8 cellular contexts compared by ENCODE assay signal in the genomic region with DNA sequence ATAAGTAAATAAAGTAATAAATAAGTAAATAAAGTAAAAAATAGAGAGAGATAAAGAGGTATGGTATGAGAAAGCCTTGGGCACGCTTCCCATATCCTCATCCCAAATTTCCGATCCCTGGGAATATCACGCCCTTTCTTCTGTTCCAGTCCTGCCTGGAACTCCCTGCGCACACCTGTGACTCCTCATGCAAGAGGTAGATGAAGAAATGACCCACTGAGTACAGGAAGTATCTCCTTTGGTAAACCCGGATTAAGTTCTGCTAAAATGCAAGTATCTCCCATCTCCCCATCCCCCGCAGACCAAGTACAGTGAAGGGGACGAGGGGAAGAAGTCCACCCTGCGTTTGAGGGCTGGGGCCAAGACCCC. TPM values are rescaled to one million over a fixed set of nuclear protein-coding genes. Genes with fewer than 3 reads are reported as not detected.
DNase-seq lines count a peak whose midpoint lies in the region; ATAC-seq and TF ChIP-seq lines count a peak whose summit lies in the region.

No MANE protein-coding gene starts in this region.

- H3K9me3 ChIP-seq in CD8-positive, alpha-beta T cell (ENCODE audit: low read length), result no peaks in the 10 kb centered on the region
- no peaks in the 10 kb centered on the region for H3K9me3 ChIP-seq in HUES48 (ENCODE audit: control insufficient read depth, insufficient read depth, low read length)
- H3K9me3 ChIP-seq in neural cell (ENCODE audit: low read length), result no peaks in the 10 kb centered on the region

- no peaks in the 10 kb centered on the region for H3K27me3 ChIP-seq in CD8-positive, alpha-beta T cell (ENCODE audit: insufficient read depth, low read length)
- H3K27me3 ChIP-seq in HUES48 (ENCODE audit: control insufficient read depth, insufficient read depth, low read length), result no peaks in the 10 kb centered on the region
- H3K27me3 ChIP-seq in neural cell (ENCODE audit: insufficient read depth, low read depth, low read length), result no peaks in the 10 kb centered on the region

- peak overlapping the region; percentile 98 for H3K27ac Mint-ChIP-seq in CD8-positive, alpha-beta T cell

- peak overlapping the region; percentile 65 for H3K4me2 ChIP-seq in neural cell (ENCODE audit: low read length)

- no peak for DNase-seq in CD8-positive, alpha-beta T cell
- DNase-seq in GM13977 (ENCODE audit: low spot score), result no peak
- no peak for DNase-seq in dedifferentiated amniotic fluid mesenchymal stem cell (ENCODE audit: extremely low spot score)
- DNase-seq in 8988T, result no peak

- CTCF ChIA-PET in CD8-positive, alpha-beta T cell (lab: Charles Lee), result interaction anchor here (0.9 to 5.2 kb wide), 4 partner anchors 22 to 365 kb away, joined by 3 to 22 read pairs (median 5); a partner anchor contains a TSS

- no peaks in the 10 kb centered on the region for H3K9me3 Mint-ChIP-seq in CD8-positive, alpha-beta T cell

- H3K4me1 Mint-ChIP-seq in CD8-positive, alpha-beta T cell (ENCODE audit: low read depth), result peaks cover 42% of the 10 kb centered on the region

- H3K9ac ChIP-seq in HUES48 (ENCODE audit: low read depth, low read length) (no peak overlapping the region), neural cell (ENCODE audit: low read length) (peak overlapping the region; percentile 91)

- H3K4me1 ChIP-seq in CD8-positive, alpha-beta T cell (ENCODE audit: insufficient read depth, low read length), result peaks cover 25% of the 10 kb centered on the region
- H3K4me1 ChIP-seq in HUES48 (ENCODE audit: control insufficient read depth, insufficient read depth, low read length), result no peaks in the 10 kb centered on the region

- H3K36me3 Mint-ChIP-seq in CD8-positive, alpha-beta T cell, result peaks cover 27% of the 10 kb centered on the region

- intact Hi-C loops in CD8-positive, alpha-beta T cell (cut with DNase I, micrococcal nuclease), result loop anchor here (1.0 to 5.0 kb wide), 7 partner anchors 132 to 560 kb away; a partner anchor contains a TSS

- peaks cover 28% of the 10 kb centered on the region for H3K79me2 ChIP-seq in neural cell (replicated peaks; ENCODE audit: insufficient read depth, low read length)

- in situ Hi-C loops in GM13977 (cut with MboI; ENCODE audit: low pct_unique_long_range_greater_than_20kb, low sequenced_read_pairs, unreplicated experiment), result no loop called here

- no peaks in the 10 kb centered on the region for H3F3A ChIP-seq in neural cell (ENCODE audit: insufficient read depth, low read length, poor library complexity, severe bottlenecking)

- no peak for TF ChIP-seq EP300 in neural cell (conservative IDR thresholded peaks at IDR 0.05; ENCODE audit: poor library complexity, severe bottlenecking)

- H4K20me1 ChIP-seq in neural cell (ENCODE audit: insufficient read depth), result no peaks in the 10 kb centered on the region

- H3K27me3 Mint-ChIP-seq in CD8-positive, alpha-beta T cell (ENCODE audit: low read depth), result no peaks in the 10 kb centered on the region

- no peak for TF ChIP-seq RAD21 in neural cell (conservative IDR thresholded peaks at IDR 0.05)

- peak overlapping the region; percentile 56 for H2AFZ ChIP-seq in neural cell (ENCODE audit: low read depth, low read length)

- H3K27ac ChIP-seq in CD8-positive, alpha-beta T cell (ENCODE audit: low read depth, low read length), result peak overlapping the region; percentile 93
- H3K27ac ChIP-seq in HUES48 (ENCODE audit: low read depth, low read length) (no peak overlapping the region), cingulate gyrus (ENCODE audit: low read depth, low read length) (peak overlapping the region; percentile 10), neural cell (ENCODE audit: low read length) (peak overlapping the region; percentile 81)

- POLR2A ChIA-PET in CD8-positive, alpha-beta T cell (lab: Charles Lee), result interaction anchor here (0.7 to 2.0 kb wide), 6 partner anchors 96 to 333 kb away, joined by 3 to 21 read pairs (median 4); a partner anchor contains a TSS

- H3K9me2 ChIP-seq in neural cell (ENCODE audit: insufficient read depth, low read length), result no peaks in the 10 kb centered on the region

- TF ChIP-seq CTCF in CD8-positive, alpha-beta T cell (IDR thresholded peaks at IDR 0.05), result no peak
- TF ChIP-seq CTCF in neural cell (IDR thresholded peaks at IDR 0.05; ENCODE audit: poor library complexity, severe bottlenecking), result no peak
- no peak for TF ChIP-seq CTCF in GM13977 (IDR thresholded peaks at IDR 0.05; ENCODE audit: extremely low read depth, insufficient read depth, missing control alignments)

- peak overlapping the region; percentile 95 for H3K4me3 Mint-ChIP-seq in CD8-positive, alpha-beta T cell

- ATAC-seq in CD8-positive, alpha-beta T cell, result peak; percentile 10
- no peak for ATAC-seq in GM18870 (IDR thresholded peaks at IDR 0.05; ENCODE audit: unreplicated experiment)

- peaks cover 5% of the 10 kb centered on the region for H3K36me3 ChIP-seq in CD8-positive, alpha-beta T cell (ENCODE audit: insufficient read depth, low read length)
- H3K36me3 ChIP-seq in HUES48 (ENCODE audit: control insufficient read depth, insufficient read depth, low read length) (no peaks in the 10 kb centered on the region), neural cell (ENCODE audit: insufficient read depth, low read length) (no peaks in the 10 kb centered on the region)

- peak overlapping the region; percentile 83 for H3K4me3 ChIP-seq in CD8-positive, alpha-beta T cell (ENCODE audit: low read depth, low read length)
- peak overlapping the region; percentile 85 for H3K4me3 ChIP-seq in HUES48 (ENCODE audit: low read depth, low read length)
- peak overlapping the region; percentile 94 for H3K4me3 ChIP-seq in neural cell (ENCODE audit: low read length)

TF ChIP-seq in neural cell, 6 proteins besides CTCF, POLR2A, EP300 and RAD21:
- no peak for TF ChIP-seq TAF1 (IDR thresholded peaks at IDR 0.05; ENCODE audit: low read depth)
- TF ChIP-seq MXI1 (conservative IDR thresholded peaks at IDR 0.05; ENCODE audit: poor library complexity, severe bottlenecking), result no peak
- TF ChIP-seq EZH2 (IDR thresholded peaks at IDR 0.05; ENCODE audit: borderline replicate concordance, insufficient read depth, low read length, poor library complexity, severe bottlenecking), result no peak
- no peak for TF ChIP-seq SMC3 (conservative IDR thresholded peaks at IDR 0.05; ENCODE audit: poor library complexity)
- TF ChIP-seq, protein P1, sequence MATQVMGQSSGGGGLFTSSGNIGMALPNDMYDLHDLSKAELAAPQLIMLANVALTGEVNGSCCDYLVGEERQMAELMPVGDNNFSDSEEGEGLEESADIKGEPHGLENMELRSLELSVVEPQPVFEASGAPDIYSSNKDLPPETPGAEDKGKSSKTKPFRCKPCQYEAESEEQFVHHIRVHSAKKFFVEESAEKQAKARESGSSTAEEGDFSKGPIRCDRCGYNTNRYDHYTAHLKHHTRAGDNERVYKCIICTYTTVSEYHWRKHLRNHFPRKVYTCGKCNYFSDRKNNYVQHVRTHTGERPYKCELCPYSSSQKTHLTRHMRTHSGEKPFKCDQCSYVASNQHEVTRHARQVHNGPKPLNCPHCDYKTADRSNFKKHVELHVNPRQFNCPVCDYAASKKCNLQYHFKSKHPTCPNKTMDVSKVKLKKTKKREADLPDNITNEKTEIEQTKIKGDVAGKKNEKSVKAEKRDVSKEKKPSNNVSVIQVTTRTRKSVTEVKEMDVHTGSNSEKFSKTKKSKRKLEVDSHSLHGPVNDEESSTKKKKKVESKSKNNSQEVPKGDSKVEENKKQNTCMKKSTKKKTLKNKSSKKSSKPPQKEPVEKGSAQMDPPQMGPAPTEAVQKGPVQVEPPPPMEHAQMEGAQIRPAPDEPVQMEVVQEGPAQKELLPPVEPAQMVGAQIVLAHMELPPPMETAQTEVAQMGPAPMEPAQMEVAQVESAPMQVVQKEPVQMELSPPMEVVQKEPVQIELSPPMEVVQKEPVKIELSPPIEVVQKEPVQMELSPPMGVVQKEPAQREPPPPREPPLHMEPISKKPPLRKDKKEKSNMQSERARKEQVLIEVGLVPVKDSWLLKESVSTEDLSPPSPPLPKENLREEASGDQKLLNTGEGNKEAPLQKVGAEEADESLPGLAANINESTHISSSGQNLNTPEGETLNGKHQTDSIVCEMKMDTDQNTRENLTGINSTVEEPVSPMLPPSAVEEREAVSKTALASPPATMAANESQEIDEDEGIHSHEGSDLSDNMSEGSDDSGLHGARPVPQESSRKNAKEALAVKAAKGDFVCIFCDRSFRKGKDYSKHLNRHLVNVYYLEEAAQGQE (IDR thresholded peaks at IDR 0.05; ENCODE audit: borderline replicate concordance), result no peak
- no peak for TF ChIP-seq POLR2AphosphoS5 (IDR thresholded peaks at IDR 0.05)
TF ChIP-seq in neural cell: peak in this region for 0.

RNA-seq across cellular contexts. Expression of a gene that starts 0.4 kb away (rescaled TPM):
- total RNA-seq in CD8-positive, alpha-beta T cell, result 10 to 100 TPM; 41.7 to 42.1 TPM
- 14.2 and 16.2 TPM in 2 replicates for polyA plus RNA-seq in neural cell
- polyA minus RNA-seq in neural cell, result 37.3 and 46.5 TPM in 2 replicates

RNA-seq across cellular contexts. Expression of a gene that starts 6.0 kb away (rescaled TPM):
- total RNA-seq in CD8-positive, alpha-beta T cell, result under 1 TPM; 0.19 to 0.47 TPM
- 11.2 and 11.6 TPM in 2 replicates for polyA plus RNA-seq in neural cell
- 70.4 and 77.8 TPM in 2 replicates for polyA minus RNA-seq in neural cell

RNA-seq across cellular contexts. Expression of a gene that starts 22.3 kb away (rescaled TPM):
- total RNA-seq in CD8-positive, alpha-beta T cell, result under 1 TPM; 0.95 to 1.00 TPM
- 12.0 and 15.3 TPM in 2 replicates for polyA plus RNA-seq in neural cell
- polyA minus RNA-seq in neural cell, result 34.6 and 36.3 TPM in 2 replicates
